In genomic region chr13:60756306-60756705, GRCh38 we compare ENCODE assay signal across 23 cellular contexts.
DNase-seq lines count a peak whose midpoint lies in the region; ATAC-seq, FAIRE-seq and TF ChIP-seq lines count a peak whose summit lies in the region.
"Had no signal": no experiment of that assay in that cellular context is flagged by ENCODE, and none has a peak within 500 bp of the region (broad histone marks: within the 10 kb centered on the region; RNA-seq: fewer than 3 reads in every experiment).

No MANE protein-coding gene starts in this region.

- intact Hi-C loops in uterus (cut with DNase I; ENCODE audit: low total_unique reads) = no loop called here

- H3K4me3 Mint-ChIP-seq in GM23338 (no peak overlapping the region), neural progenitor cell (no peak overlapping the region)
- no peak overlapping the region for H3K4me3 Mint-ChIP-seq in activated T-cell treated with anti-CD3 and anti-CD28 coated beads, Interleukin-2, amount 50 U/mL, for 24 hours
- H3K4me3 Mint-ChIP-seq: activated CD4-positive, alpha-beta T cell treated with anti-CD3 and anti-CD28 coated beads for 36 hours; activated naive CD4-positive, alpha-beta T cell treated with anti-CD3 and anti-CD28 coated beads, Interleukin-2, amount 50 U/mL, for 24 hours; natural killer cell had no signal

- H3K36me3 Mint-ChIP-seq in GM23338 (ENCODE audit: low read depth) (no peaks in the 10 kb centered on the region), neural progenitor cell (no peaks in the 10 kb centered on the region)
- no peaks in the 10 kb centered on the region for H3K36me3 Mint-ChIP-seq in activated T-cell treated with anti-CD3 and anti-CD28 coated beads, Interleukin-2, amount 50 U/mL, for 24 hours (ENCODE audit: low read depth)
- H3K36me3 Mint-ChIP-seq: activated naive CD4-positive, alpha-beta T cell treated with anti-CD3 and anti-CD28 coated beads, Interleukin-2, amount 50 U/mL, for 24 hours had no signal

- H3K9me3 Mint-ChIP-seq in GM23338 (no peaks in the 10 kb centered on the region), neural progenitor cell (peaks cover 3% of the 10 kb centered on the region)
- H3K9me3 Mint-ChIP-seq in activated T-cell treated with anti-CD3 and anti-CD28 coated beads, Interleukin-2, amount 50 U/mL, for 24 hours = peaks cover 2% of the 10 kb centered on the region
- H3K9me3 Mint-ChIP-seq: activated naive CD4-positive, alpha-beta T cell treated with anti-CD3 and anti-CD28 coated beads, Interleukin-2, amount 50 U/mL, for 24 hours had no signal

- H3K79me2 ChIP-seq in GM23338 (replicated peaks; ENCODE audit: insufficient read depth) (no peaks in the 10 kb centered on the region), neural progenitor cell (ENCODE audit: low read depth) (no peaks in the 10 kb centered on the region)

- H2AFZ ChIP-seq in GM23338 = peak overlapping the region; percentile 80; the same call in 1 of the 2 replicates
- no peak overlapping the region for H2AFZ ChIP-seq in neural progenitor cell (replicated peaks)

- H3K36me3 ChIP-seq in GM23338 (ENCODE audit: insufficient read depth) (no peaks in the 10 kb centered on the region), neural progenitor cell (no peaks in the 10 kb centered on the region), uterus (no peaks in the 10 kb centered on the region)
- H3K36me3 ChIP-seq: BLaER1 had no signal

- no peaks in the 10 kb centered on the region for H3K27me3 ChIP-seq in GM23338 (ENCODE audit: insufficient read depth)
- no peaks in the 10 kb centered on the region for H3K27me3 ChIP-seq in neural progenitor cell
- H3K27me3 ChIP-seq in uterus = no peaks in the 10 kb centered on the region
- H3K27me3 ChIP-seq: BLaER1, body of pancreas had no signal

- no peak for FAIRE-seq in RCC 7860 (lab: Jason Lieb, UNC)
- FAIRE-seq: GM12878 had no signal

- peak; percentile 24 for DNase-seq in GM23338 (ENCODE audit: low spot score)
- peak; percentile 27 for DNase-seq in RCC 7860 (ENCODE audit: low spot score)
- DNase-seq in fibroblast of the aortic adventitia (ENCODE audit: low read depth) = peak; percentile 19
- peak; percentile 35 for DNase-seq in neural progenitor cell (ENCODE audit: low spot score)
- no peak for DNase-seq in activated T-cell treated with anti-CD3 and anti-CD28 coated beads, Interleukin-2, amount 50 U/mL, for 24 hours
- no peak for DNase-seq in activated CD4-positive, alpha-beta T cell treated with anti-CD3 and anti-CD28 coated beads, Interleukin-2, amount 50 U/mL, for 1 hour
- no peak for DNase-seq in activated naive CD4-positive, alpha-beta T cell treated with anti-CD3 and anti-CD28 coated beads, Interleukin-2, amount 50 U/mL, for 16 hours
- no peak for DNase-seq in uterus
- DNase-seq: activated CD4-positive, alpha-beta T cell treated with anti-CD3 and anti-CD28 coated beads for 36 hours; body of pancreas; Calu3; GDM1; KBM-7; mammary epithelial cell; natural killer cell; NCI-H1048; NCI-H2029 treated with DMSO at 0.1 percent for 48 hours; T1000 had no signal

- TF ChIP-seq POLR2A in uterus (IDR thresholded peaks at IDR 0.05) = no peak

- peak; percentile 27 for ATAC-seq in GM23338
- ATAC-seq: activated CD4-positive, alpha-beta T cell treated with anti-CD3 and anti-CD28 coated beads for 36 hours; body of pancreas; GM12878; natural killer cell; Panc1 had no signal

- H3K27ac Mint-ChIP-seq in GM23338 = peak overlapping the region; percentile 51
- H3K27ac Mint-ChIP-seq in neural progenitor cell = peak overlapping the region; percentile 92
- H3K27ac Mint-ChIP-seq in activated T-cell treated with anti-CD3 and anti-CD28 coated beads, Interleukin-2, amount 50 U/mL, for 24 hours = no peak overlapping the region
- H3K27ac Mint-ChIP-seq: activated CD4-positive, alpha-beta T cell treated with anti-CD3 and anti-CD28 coated beads for 36 hours; activated naive CD4-positive, alpha-beta T cell treated with anti-CD3 and anti-CD28 coated beads, Interleukin-2, amount 50 U/mL, for 24 hours; natural killer cell had no signal

- no peaks in the 10 kb centered on the region for H4K20me1 ChIP-seq in GM23338 (replicated peaks; ENCODE audit: insufficient read depth)
- H4K20me1 ChIP-seq in neural progenitor cell (ENCODE audit: low read depth) = no peaks in the 10 kb centered on the region
- H4K20me1 ChIP-seq: BLaER1 had no signal

- H3K4me1 ChIP-seq in GM23338 (ENCODE audit: insufficient read depth) = peaks cover 53% of the 10 kb centered on the region
- H3K4me1 ChIP-seq in neural progenitor cell = peaks cover 51% of the 10 kb centered on the region
- H3K4me1 ChIP-seq in uterus = no peaks in the 10 kb centered on the region
- H3K4me1 ChIP-seq: BLaER1 had no signal

- H3K4me1 Mint-ChIP-seq in GM23338 (peaks cover 34% of the 10 kb centered on the region), neural progenitor cell (peaks cover 69% of the 10 kb centered on the region)
- H3K4me1 Mint-ChIP-seq in activated T-cell treated with anti-CD3 and anti-CD28 coated beads, Interleukin-2, amount 50 U/mL, for 24 hours (ENCODE audit: low read depth) = no peaks in the 10 kb centered on the region
- H3K4me1 Mint-ChIP-seq: activated CD4-positive, alpha-beta T cell treated with anti-CD3 and anti-CD28 coated beads for 36 hours; activated naive CD4-positive, alpha-beta T cell treated with anti-CD3 and anti-CD28 coated beads, Interleukin-2, amount 50 U/mL, for 24 hours; natural killer cell had no signal

- peaks cover 4% of the 10 kb centered on the region; the same call in 1 of the 2 replicates for H3K9me2 ChIP-seq in GM23338 (ENCODE audit: insufficient read depth)

- H3K4me2 ChIP-seq in GM23338 (no peak overlapping the region), neural progenitor cell (no peak overlapping the region)
- H3K4me2 ChIP-seq: BLaER1 had no signal

- H3F3A ChIP-seq in GM23338 (replicated peaks; ENCODE audit: low read depth) = no peaks in the 10 kb centered on the region
- H3F3A ChIP-seq in neural progenitor cell (ENCODE audit: low read depth) = peaks cover 27% of the 10 kb centered on the region

- H3K27ac ChIP-seq in GM23338 (ENCODE audit: low read depth) (no peak overlapping the region), neural progenitor cell (no peak overlapping the region), uterus (no peak overlapping the region)
- H3K27ac ChIP-seq: BLaER1, body of pancreas had no signal

- H3K9ac ChIP-seq in neural progenitor cell = no peak overlapping the region
- H3K9ac ChIP-seq: BLaER1 had no signal

- no peaks in the 10 kb centered on the region for H3K9me3 ChIP-seq in neural progenitor cell (ENCODE audit: low read depth)
- no peaks in the 10 kb centered on the region for H3K9me3 ChIP-seq in uterus
- H3K9me3 ChIP-seq: BLaER1, body of pancreas had no signal

- TF ChIP-seq CTCF in GM23338 (conservative IDR thresholded peaks at IDR 0.05; ENCODE audit: low read depth in 2 of 2) (no peak), fibroblast of the aortic adventitia (IDR thresholded peaks at IDR 0.05; ENCODE audit: insufficient read depth, low read length) (no peak), neural progenitor cell (IDR thresholded peaks at IDR 0.05) (no peak), uterus (IDR thresholded peaks at IDR 0.05) (no peak)

- no peak overlapping the region for H3K4me3 ChIP-seq in GM23338
- no peak overlapping the region for H3K4me3 ChIP-seq in fibroblast of the aortic adventitia (ENCODE audit: low read depth, low read length)
- H3K4me3 ChIP-seq in neural progenitor cell = no peak overlapping the region
- no peak overlapping the region for H3K4me3 ChIP-seq in uterus
- H3K4me3 ChIP-seq: BLaER1, body of pancreas, GM12878, SK-N-MC had no signal

- H3K27me3 Mint-ChIP-seq in GM23338 (ENCODE audit: insufficient read depth, low read depth, poor library complexity) (no peaks in the 10 kb centered on the region), neural progenitor cell (ENCODE audit: insufficient read depth, low read depth) (no peaks in the 10 kb centered on the region)
- no peaks in the 10 kb centered on the region for H3K27me3 Mint-ChIP-seq in activated T-cell treated with anti-CD3 and anti-CD28 coated beads, Interleukin-2, amount 50 U/mL, for 24 hours
- H3K27me3 Mint-ChIP-seq: activated CD4-positive, alpha-beta T cell treated with anti-CD3 and anti-CD28 coated beads for 36 hours; activated naive CD4-positive, alpha-beta T cell treated with anti-CD3 and anti-CD28 coated beads, Interleukin-2, amount 50 U/mL, for 24 hours had no signal

TF ChIP-seq in GM23338, 12 proteins besides CTCF, POLR2A, EP300 and RAD21 (continues in another document):
- TF ChIP-seq NANOG (IDR thresholded peaks at IDR 0.05; ENCODE audit: borderline replicate concordance) (no peak), CREB1 (CRISPR knock-in tag; IDR thresholded peaks at IDR 0.05; ENCODE audit: low read depth) (no peak), EZH2phosphoT487 (IDR thresholded peaks at IDR 0.05; ENCODE audit: unreplicated experiment) (no peak), EZH2 (IDR thresholded peaks at IDR 0.05; ENCODE audit: low read depth, unreplicated experiment) (no peak), ZNF114 (CRISPR knock-in tag; IDR thresholded peaks at IDR 0.05) (no peak), POLR2AphosphoS5 (IDR thresholded peaks at IDR 0.05; ENCODE audit: low read depth) (no peak), ZNF331 (CRISPR knock-in tag; IDR thresholded peaks at IDR 0.05; ENCODE audit: low read depth) (no peak), REST (IDR thresholded peaks at IDR 0.05; ENCODE audit: unreplicated experiment) (no peak), JUNB (IDR thresholded peaks at IDR 0.05; ENCODE audit: unreplicated experiment) (no peak)

Comparison
In these comparisons a context has a peak if more than half of its experiments do, and no peak if none do; other contexts are left out.
1. DNase-seq: peak in GM23338 (single experiment), RCC 7860 (single experiment), fibroblast of the aortic adventitia (single experiment) and neural progenitor cell (single experiment); none in activated T-cell treated with anti-CD3 and anti-CD28 coated beads, Interleukin-2, amount 50 U/mL, for 24 hours (single experiment), activated CD4-positive, alpha-beta T cell treated with anti-CD3 and anti-CD28 coated beads, Interleukin-2, amount 50 U/mL, for 1 hour (single experiment), activated naive CD4-positive, alpha-beta T cell treated with anti-CD3 and anti-CD28 coated beads, Interleukin-2, amount 50 U/mL, for 16 hours (single experiment) and uterus (0 of 2).